ENCODE assay signal across 8 cellular contexts in the genomic region with DNA sequence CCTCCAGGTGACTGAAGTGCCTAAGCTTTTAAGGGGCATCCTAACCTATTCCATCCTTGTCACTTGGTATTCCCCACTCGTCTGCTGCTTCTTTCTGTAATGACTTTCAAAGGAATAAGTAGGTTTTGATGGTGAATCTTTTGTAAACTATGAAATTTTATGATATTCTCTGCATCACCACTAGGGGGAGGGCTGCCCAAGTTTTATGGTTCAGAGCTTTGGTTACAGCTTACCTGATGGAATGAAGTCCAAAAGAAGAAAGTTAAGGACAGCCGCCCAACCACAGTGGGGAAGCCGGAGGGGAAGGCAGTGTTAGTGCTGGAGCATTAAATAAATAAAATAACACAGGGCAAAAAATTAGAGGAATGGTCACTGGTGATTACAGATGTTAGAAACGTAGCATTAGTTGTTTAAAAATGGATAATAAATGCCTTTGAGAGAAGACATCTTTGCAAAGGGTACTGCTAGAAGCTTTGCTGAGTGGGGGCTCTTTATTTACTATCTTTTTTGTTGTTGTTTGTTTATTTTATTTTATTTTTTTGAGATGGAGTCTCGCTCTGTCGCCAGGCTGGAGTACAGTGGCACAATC.
DNase-seq lines count a peak whose midpoint lies in the region; ATAC-seq and TF ChIP-seq lines count a peak whose summit lies in the region.

No MANE protein-coding gene starts in this region.

- H3K4me3 Mint-ChIP-seq in endodermal cell (no peak overlapping the region), neural progenitor cell (no peak overlapping the region)

- WGBS in heart left ventricle, 4 donors, result 48 to 54% (median 53%) methylated on average over 6 of the region's 6 CpGs
- 45% methylated on average over 6 of the region's 6 CpGs for WGBS in right cardiac atrium
- WGBS in endodermal cell (ENCODE audit: insufficient coverage in 1 of 2, insufficient read length in 1 of 2), 2 experiments, result 60 to 70% methylated on average over 4 to 6 of the region's 6 CpGs

- no peak for TF ChIP-seq POLR2A in heart left ventricle (IDR thresholded peaks at IDR 0.05)

- no peaks in the 10 kb centered on the region for H3F3A ChIP-seq in neural progenitor cell (ENCODE audit: low read depth)

- DNase-seq in heart left ventricle (no peak), right cardiac atrium (no peak), HK-2 (ENCODE audit: unreplicated experiment) (peak; percentile 50), RPMI7951 (ENCODE audit: low read depth) (peak; percentile 26), endodermal cell (peak; percentile 78), neural progenitor cell (ENCODE audit: low spot score) (peak; percentile 39)

- peaks cover 3% of the 10 kb centered on the region for H3K9me3 Mint-ChIP-seq in endodermal cell
- no peaks in the 10 kb centered on the region for H3K9me3 Mint-ChIP-seq in neural progenitor cell

- no peaks in the 10 kb centered on the region for H3K79me2 ChIP-seq in neural progenitor cell (ENCODE audit: low read depth)

- no peaks in the 10 kb centered on the region for H4K20me1 ChIP-seq in neural progenitor cell (ENCODE audit: low read depth)

- H3K4me1 Mint-ChIP-seq in endodermal cell, result peaks cover 4% of the 10 kb centered on the region
- peaks cover 20% of the 10 kb centered on the region for H3K4me1 Mint-ChIP-seq in neural progenitor cell

- intact Hi-C loops in heart left ventricle (cut with DNase I), result no loop called here
- intact Hi-C loops in right cardiac atrium (cut with DNase I), result no loop called here

- ATAC-seq in heart left ventricle (no peak), right cardiac atrium (no peak), GM19467 (IDR thresholded peaks at IDR 0.05; ENCODE audit: unreplicated experiment) (no peak), HG03439 (IDR thresholded peaks at IDR 0.05; ENCODE audit: unreplicated experiment) (no peak)

- H3K27me3 ChIP-seq in heart left ventricle (no peaks in the 10 kb centered on the region), right cardiac atrium (ENCODE audit: control insufficient read depth, insufficient read depth) (no peaks in the 10 kb centered on the region), endodermal cell (ENCODE audit: control insufficient read depth, insufficient read depth, low read length, poor library complexity, severe bottlenecking) (no peaks in the 10 kb centered on the region), neural progenitor cell (peaks cover 3% of the 10 kb centered on the region)

- H3K27ac ChIP-seq in heart left ventricle, result no peak overlapping the region
- no peak overlapping the region for H3K27ac ChIP-seq in right cardiac atrium (ENCODE audit: low read length)
- no peak overlapping the region for H3K27ac ChIP-seq in endodermal cell (ENCODE audit: low read depth, low read length)
- no peak overlapping the region for H3K27ac ChIP-seq in neural progenitor cell

- H3K9ac ChIP-seq in endodermal cell (ENCODE audit: extremely low read depth, low read length, poor library complexity, severe bottlenecking) (no peak overlapping the region), neural progenitor cell (no peak overlapping the region)

- H3K4me1 ChIP-seq in heart left ventricle, result no peaks in the 10 kb centered on the region
- H3K4me1 ChIP-seq in right cardiac atrium (ENCODE audit: control insufficient read depth, insufficient read depth, low read length), result no peaks in the 10 kb centered on the region
- no peaks in the 10 kb centered on the region for H3K4me1 ChIP-seq in endodermal cell (ENCODE audit: control insufficient read depth, insufficient read depth, low read length)
- peaks cover 9% of the 10 kb centered on the region for H3K4me1 ChIP-seq in neural progenitor cell

- H3K36me3 Mint-ChIP-seq in endodermal cell (ENCODE audit: low read depth), result no peaks in the 10 kb centered on the region
- H3K36me3 Mint-ChIP-seq in neural progenitor cell, result no peaks in the 10 kb centered on the region

- no peak overlapping the region for H3K4me2 ChIP-seq in neural progenitor cell

- H3K36me3 ChIP-seq in heart left ventricle (no peaks in the 10 kb centered on the region), endodermal cell (ENCODE audit: control insufficient read depth, insufficient read depth, low read length) (no peaks in the 10 kb centered on the region), neural progenitor cell (no peaks in the 10 kb centered on the region)

- H2AFZ ChIP-seq in neural progenitor cell (replicated peaks), result no peak overlapping the region

- H3K27me3 Mint-ChIP-seq in endodermal cell (ENCODE audit: insufficient read depth) (no peaks in the 10 kb centered on the region), neural progenitor cell (ENCODE audit: insufficient read depth, low read depth) (peaks cover 2% of the 10 kb centered on the region)

- H3K9me3 ChIP-seq in heart left ventricle (no peaks in the 10 kb centered on the region), right cardiac atrium (ENCODE audit: control insufficient read depth, low read length) (no peaks in the 10 kb centered on the region), endodermal cell (ENCODE audit: control insufficient read depth, low read length) (peaks cover 8% of the 10 kb centered on the region), neural progenitor cell (ENCODE audit: low read depth) (no peaks in the 10 kb centered on the region)

- no peak overlapping the region for H3K27ac Mint-ChIP-seq in endodermal cell
- no peak overlapping the region for H3K27ac Mint-ChIP-seq in neural progenitor cell

- H3K4me3 ChIP-seq in heart left ventricle (no peak overlapping the region), right cardiac atrium (ENCODE audit: low read length) (no peak overlapping the region), endodermal cell (ENCODE audit: low read length) (no peak overlapping the region), neural progenitor cell (no peak overlapping the region)

- TF ChIP-seq CTCF in heart left ventricle (IDR thresholded peaks at IDR 0.05), result peak; percentile 58 to 76 (median 65)
- TF ChIP-seq CTCF in endodermal cell (conservative IDR thresholded peaks at IDR 0.05), result peak; percentile 88
- peak; percentile 93 for TF ChIP-seq CTCF in neural progenitor cell (IDR thresholded peaks at IDR 0.05)

Comparison
In these comparisons a context has a peak if more than half of its experiments do, and no peak if none do; other contexts are left out.
1. DNase-seq: peak in HK-2 (single experiment), RPMI7951 (single experiment), endodermal cell (single experiment) and neural progenitor cell (single experiment); none in heart left ventricle (0 of 5) and right cardiac atrium (0 of 3).
2. Peak in every context shown above with its lines, with median percentiles within 50 percentile points of each other: CTCF ChIP-seq.